Comparison of ENCODE assay signal across 1 cellular context in the genomic region with DNA sequence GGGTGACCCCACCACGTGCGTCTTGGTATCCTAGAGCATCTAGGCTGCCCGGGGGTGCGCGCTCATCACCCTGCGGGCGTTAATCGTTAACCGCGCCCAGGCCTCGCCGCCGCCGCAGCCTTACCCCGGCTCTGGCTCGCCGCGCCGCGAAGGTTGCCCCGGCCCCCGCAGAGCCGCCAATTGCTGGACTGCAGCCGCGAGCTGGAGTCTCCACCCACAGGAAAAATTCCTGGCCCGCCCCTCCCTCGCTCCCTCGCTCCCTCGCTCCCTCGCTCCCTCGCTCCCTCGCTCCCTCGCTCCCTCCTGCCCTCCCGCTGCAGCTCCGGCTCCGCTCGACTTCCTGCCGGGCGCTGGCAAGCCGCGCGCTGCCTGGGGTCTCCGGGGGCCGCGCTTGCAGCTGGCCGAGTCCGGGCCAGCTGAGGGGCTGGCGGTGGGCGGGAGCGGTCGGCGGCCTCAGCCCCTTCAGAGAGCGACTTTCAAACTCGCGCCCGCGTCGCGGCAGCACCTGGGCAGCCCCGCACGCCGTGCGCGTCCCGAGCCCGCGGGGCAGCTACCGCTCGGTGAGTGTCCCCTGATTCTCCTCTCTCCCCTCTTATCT.
TF ChIP-seq lines count a peak whose summit lies in the region.

A gene (plus strand): TSS at position 280 of the 598 bp plus-strand sequence. CDS start 23,208 bp downstream, outside the sequence.

TF ChIP-seq in HepG2, 621 proteins besides CTCF, POLR2A, EP300 and RAD21 (continued from another document and continues in another):
- TF ChIP-seq, protein P1, sequence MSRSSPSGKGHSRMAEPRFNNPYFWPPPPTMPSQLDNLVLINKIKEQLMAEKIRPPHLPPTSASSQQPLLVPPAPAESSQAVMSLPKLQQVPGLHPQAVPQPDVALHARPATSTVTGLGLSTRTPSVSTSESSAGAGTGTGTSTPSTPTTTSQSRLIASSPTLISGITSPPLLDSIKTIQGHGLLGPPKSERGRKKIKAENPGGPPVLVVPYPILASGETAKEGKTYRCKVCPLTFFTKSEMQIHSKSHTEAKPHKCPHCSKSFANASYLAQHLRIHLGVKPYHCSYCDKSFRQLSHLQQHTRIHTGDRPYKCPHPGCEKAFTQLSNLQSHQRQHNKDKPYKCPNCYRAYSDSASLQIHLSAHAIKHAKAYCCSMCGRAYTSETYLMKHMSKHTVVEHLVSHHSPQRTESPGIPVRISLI (CRISPR knock-in tag; IDR thresholded peaks at IDR 0.05; ENCODE audit: borderline replicate concordance) = no peak
- TF ChIP-seq NFKB2 (CRISPR knock-in tag; IDR thresholded peaks at IDR 0.05; ENCODE audit: borderline replicate concordance) = 0 out of 2 replicates have a peak, but pooled peaks have one; percentile 55
- TF ChIP-seq BHLHE40 (IDR thresholded peaks at IDR 0.05; ENCODE audit: low read length) = peak; percentile 36; the same call in 1 of the 2 replicates
- peak; percentile 20 for TF ChIP-seq RBM39 (IDR thresholded peaks at IDR 0.05; ENCODE audit: low read depth, low read length, poor library complexity, severe bottlenecking)
- 0 out of 2 replicates have a peak, but pooled peaks have one; percentile 23 for TF ChIP-seq ZBTB7A (CRISPR knock-in tag; IDR thresholded peaks at IDR 0.05)
- TF ChIP-seq KMT2A (CRISPR knock-in tag; IDR thresholded peaks at IDR 0.05) = peak; percentile 44; the same call in 1 of the 2 replicates
- no peak for TF ChIP-seq ZNF605 (CRISPR knock-in tag; IDR thresholded peaks at IDR 0.05)
- TF ChIP-seq, protein P2, sequence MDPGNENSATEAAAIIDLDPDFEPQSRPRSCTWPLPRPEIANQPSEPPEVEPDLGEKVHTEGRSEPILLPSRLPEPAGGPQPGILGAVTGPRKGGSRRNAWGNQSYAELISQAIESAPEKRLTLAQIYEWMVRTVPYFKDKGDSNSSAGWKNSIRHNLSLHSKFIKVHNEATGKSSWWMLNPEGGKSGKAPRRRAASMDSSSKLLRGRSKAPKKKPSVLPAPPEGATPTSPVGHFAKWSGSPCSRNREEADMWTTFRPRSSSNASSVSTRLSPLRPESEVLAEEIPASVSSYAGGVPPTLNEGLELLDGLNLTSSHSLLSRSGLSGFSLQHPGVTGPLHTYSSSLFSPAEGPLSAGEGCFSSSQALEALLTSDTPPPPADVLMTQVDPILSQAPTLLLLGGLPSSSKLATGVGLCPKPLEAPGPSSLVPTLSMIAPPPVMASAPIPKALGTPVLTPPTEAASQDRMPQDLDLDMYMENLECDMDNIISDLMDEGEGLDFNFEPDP (CRISPR knock-in tag; conservative IDR thresholded peaks at IDR 0.05) = no peak
- TF ChIP-seq RELA (CRISPR knock-in tag; IDR thresholded peaks at IDR 0.05) = no peak
- TF ChIP-seq ETV6 (CRISPR knock-in tag; conservative IDR thresholded peaks at IDR 0.05) = peak; percentile 55; the same call in 1 of the 2 replicates
- TF ChIP-seq, protein P3, sequence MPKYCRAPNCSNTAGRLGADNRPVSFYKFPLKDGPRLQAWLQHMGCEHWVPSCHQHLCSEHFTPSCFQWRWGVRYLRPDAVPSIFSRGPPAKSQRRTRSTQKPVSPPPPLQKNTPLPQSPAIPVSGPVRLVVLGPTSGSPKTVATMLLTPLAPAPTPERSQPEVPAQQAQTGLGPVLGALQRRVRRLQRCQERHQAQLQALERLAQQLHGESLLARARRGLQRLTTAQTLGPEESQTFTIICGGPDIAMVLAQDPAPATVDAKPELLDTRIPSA (CRISPR knock-in tag; IDR thresholded peaks at IDR 0.05; ENCODE audit: borderline replicate concordance) = no peak
- no peak for TF ChIP-seq NFIC (IDR thresholded peaks at IDR 0.05; ENCODE audit: low read length)
- no peak for TF ChIP-seq SRSF1 (optimal IDR thresholded peaks at IDR 0.05; ENCODE audit: low read depth, low read length)
- TF ChIP-seq KMT2B (CRISPR knock-in tag; IDR thresholded peaks at IDR 0.05) = 0 out of 2 replicates have a peak, but pooled peaks have one; percentile 56
- TF ChIP-seq PAF1 (CRISPR knock-in tag; IDR thresholded peaks at IDR 0.05) = no peak
- TF ChIP-seq, protein P4, sequence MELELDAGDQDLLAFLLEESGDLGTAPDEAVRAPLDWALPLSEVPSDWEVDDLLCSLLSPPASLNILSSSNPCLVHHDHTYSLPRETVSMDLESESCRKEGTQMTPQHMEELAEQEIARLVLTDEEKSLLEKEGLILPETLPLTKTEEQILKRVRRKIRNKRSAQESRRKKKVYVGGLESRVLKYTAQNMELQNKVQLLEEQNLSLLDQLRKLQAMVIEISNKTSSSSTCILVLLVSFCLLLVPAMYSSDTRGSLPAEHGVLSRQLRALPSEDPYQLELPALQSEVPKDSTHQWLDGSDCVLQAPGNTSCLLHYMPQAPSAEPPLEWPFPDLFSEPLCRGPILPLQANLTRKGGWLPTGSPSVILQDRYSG (CRISPR knock-in tag; IDR thresholded peaks at IDR 0.05) = no peak
- TF ChIP-seq ESRRA (CRISPR knock-in tag; IDR thresholded peaks at IDR 0.05; ENCODE audit: low read depth) = no peak
- TF ChIP-seq HOXD1 (CRISPR knock-in tag; IDR thresholded peaks at IDR 0.05) = peak; percentile 66; the same call in 1 of the 2 replicates
- TF ChIP-seq JARID2 (CRISPR knock-in tag; IDR thresholded peaks at IDR 0.05; ENCODE audit: insufficient replicate concordance) = no peak
- TF ChIP-seq FOSL2 (CRISPR knock-in tag; IDR thresholded peaks at IDR 0.05) = no peak; the same call in 1 of the 2 replicates
- TF ChIP-seq CCDC6 (CRISPR knock-in tag; IDR thresholded peaks at IDR 0.05) = no peak; the same call in 1 of the 2 replicates
- TF ChIP-seq ZNF484 (CRISPR knock-in tag; IDR thresholded peaks at IDR 0.05; ENCODE audit: borderline replicate concordance, low read depth) = no peak
- TF ChIP-seq ATRX (CRISPR knock-in tag; IDR thresholded peaks at IDR 0.05; ENCODE audit: borderline replicate concordance) = no peak
- TF ChIP-seq, protein P5, sequence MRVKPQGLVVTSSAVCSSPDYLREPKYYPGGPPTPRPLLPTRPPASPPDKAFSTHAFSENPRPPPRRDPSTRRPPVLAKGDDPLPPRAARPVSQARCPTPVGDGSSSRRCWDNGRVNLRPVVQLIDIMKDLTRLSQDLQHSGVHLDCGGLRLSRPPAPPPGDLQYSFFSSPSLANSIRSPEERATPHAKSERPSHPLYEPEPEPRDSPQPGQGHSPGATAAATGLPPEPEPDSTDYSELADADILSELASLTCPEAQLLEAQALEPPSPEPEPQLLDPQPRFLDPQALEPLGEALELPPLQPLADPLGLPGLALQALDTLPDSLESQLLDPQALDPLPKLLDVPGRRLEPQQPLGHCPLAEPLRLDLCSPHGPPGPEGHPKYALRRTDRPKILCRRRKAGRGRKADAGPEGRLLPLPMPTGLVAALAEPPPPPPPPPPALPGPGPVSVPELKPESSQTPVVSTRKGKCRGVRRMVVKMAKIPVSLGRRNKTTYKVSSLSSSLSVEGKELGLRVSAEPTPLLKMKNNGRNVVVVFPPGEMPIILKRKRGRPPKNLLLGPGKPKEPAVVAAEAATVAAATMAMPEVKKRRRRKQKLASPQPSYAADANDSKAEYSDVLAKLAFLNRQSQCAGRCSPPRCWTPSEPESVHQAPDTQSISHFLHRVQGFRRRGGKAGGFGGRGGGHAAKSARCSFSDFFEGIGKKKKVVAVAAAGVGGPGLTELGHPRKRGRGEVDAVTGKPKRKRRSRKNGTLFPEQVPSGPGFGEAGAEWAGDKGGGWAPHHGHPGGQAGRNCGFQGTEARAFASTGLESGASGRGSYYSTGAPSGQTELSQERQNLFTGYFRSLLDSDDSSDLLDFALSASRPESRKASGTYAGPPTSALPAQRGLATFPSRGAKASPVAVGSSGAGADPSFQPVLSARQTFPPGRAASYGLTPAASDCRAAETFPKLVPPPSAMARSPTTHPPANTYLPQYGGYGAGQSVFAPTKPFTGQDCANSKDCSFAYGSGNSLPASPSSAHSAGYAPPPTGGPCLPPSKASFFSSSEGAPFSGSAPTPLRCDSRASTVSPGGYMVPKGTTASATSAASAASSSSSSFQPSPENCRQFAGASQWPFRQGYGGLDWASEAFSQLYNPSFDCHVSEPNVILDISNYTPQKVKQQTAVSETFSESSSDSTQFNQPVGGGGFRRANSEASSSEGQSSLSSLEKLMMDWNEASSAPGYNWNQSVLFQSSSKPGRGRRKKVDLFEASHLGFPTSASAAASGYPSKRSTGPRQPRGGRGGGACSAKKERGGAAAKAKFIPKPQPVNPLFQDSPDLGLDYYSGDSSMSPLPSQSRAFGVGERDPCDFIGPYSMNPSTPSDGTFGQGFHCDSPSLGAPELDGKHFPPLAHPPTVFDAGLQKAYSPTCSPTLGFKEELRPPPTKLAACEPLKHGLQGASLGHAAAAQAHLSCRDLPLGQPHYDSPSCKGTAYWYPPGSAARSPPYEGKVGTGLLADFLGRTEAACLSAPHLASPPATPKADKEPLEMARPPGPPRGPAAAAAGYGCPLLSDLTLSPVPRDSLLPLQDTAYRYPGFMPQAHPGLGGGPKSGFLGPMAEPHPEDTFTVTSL (CRISPR knock-in tag; IDR thresholded peaks at IDR 0.05; ENCODE audit: borderline replicate concordance) = no peak
- TF ChIP-seq, protein P6, sequence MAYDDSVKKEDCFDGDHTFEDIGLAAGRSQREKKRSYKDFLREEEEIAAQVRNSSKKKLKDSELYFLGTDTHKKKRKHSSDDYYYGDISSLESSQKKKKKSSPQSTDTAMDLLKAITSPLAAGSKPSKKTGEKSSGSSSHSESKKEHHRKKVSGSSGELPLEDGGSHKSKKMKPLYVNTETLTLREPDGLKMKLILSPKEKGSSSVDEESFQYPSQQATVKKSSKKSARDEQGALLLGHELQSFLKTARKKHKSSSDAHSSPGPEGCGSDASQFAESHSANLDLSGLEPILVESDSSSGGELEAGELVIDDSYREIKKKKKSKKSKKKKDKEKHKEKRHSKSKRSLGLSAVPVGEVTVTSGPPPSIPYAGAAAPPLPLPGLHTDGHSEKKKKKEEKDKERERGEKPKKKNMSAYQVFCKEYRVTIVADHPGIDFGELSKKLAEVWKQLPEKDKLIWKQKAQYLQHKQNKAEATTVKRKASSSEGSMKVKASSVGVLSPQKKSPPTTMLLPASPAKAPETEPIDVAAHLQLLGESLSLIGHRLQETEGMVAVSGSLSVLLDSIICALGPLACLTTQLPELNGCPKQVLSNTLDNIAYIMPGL (CRISPR knock-in tag; IDR thresholded peaks at IDR 0.05; ENCODE audit: borderline replicate concordance in 1 of 2, low read depth in 1 of 2) = peak in 1 of 2 experiments; percentile 55; a peak in 1 of 4 replicates
- TF ChIP-seq ELF3 (CRISPR knock-in tag; IDR thresholded peaks at IDR 0.05) = no peak
- TF ChIP-seq NCOA5 (CRISPR knock-in tag; IDR thresholded peaks at IDR 0.05) = no peak
- no peak for TF ChIP-seq RFXANK (CRISPR knock-in tag; IDR thresholded peaks at IDR 0.05)
- no peak for TF ChIP-seq SRSF4 (IDR thresholded peaks at IDR 0.05; ENCODE audit: low read depth, low read length, poor library complexity, severe bottlenecking)
- TF ChIP-seq POLR2AphosphoS5 (IDR thresholded peaks at IDR 0.05; ENCODE audit: low read depth, low read length) = no peak
- TF ChIP-seq IKZF1 (IDR thresholded peaks at IDR 0.05) = no peak
- no peak for TF ChIP-seq ZMAT3 (CRISPR knock-in tag; conservative IDR thresholded peaks at IDR 0.05)
- no peak for TF ChIP-seq SIX1 (CRISPR knock-in tag; IDR thresholded peaks at IDR 0.05; ENCODE audit: borderline replicate concordance)
- TF ChIP-seq, protein P7, sequence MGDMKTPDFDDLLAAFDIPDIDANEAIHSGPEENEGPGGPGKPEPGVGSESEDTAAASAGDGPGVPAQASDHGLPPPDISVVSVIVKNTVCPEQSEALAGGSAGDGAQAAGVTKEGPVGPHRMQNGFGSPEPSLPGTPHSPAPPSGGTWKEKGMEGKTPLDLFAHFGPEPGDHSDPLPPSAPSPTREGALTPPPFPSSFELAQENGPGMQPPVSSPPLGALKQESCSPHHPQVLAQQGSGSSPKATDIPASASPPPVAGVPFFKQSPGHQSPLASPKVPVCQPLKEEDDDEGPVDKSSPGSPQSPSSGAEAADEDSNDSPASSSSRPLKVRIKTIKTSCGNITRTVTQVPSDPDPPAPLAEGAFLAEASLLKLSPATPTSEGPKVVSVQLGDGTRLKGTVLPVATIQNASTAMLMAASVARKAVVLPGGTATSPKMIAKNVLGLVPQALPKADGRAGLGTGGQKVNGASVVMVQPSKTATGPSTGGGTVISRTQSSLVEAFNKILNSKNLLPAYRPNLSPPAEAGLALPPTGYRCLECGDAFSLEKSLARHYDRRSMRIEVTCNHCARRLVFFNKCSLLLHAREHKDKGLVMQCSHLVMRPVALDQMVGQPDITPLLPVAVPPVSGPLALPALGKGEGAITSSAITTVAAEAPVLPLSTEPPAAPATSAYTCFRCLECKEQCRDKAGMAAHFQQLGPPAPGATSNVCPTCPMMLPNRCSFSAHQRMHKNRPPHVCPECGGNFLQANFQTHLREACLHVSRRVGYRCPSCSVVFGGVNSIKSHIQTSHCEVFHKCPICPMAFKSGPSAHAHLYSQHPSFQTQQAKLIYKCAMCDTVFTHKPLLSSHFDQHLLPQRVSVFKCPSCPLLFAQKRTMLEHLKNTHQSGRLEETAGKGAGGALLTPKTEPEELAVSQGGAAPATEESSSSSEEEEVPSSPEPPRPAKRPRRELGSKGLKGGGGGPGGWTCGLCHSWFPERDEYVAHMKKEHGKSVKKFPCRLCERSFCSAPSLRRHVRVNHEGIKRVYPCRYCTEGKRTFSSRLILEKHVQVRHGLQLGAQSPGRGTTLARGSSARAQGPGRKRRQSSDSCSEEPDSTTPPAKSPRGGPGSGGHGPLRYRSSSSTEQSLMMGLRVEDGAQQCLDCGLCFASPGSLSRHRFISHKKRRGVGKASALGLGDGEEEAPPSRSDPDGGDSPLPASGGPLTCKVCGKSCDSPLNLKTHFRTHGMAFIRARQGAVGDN (CRISPR knock-in tag; IDR thresholded peaks at IDR 0.05) = peak; percentile 86
- no peak for TF ChIP-seq ZNF3 (CRISPR knock-in tag; IDR thresholded peaks at IDR 0.05)
- TF ChIP-seq, protein P8, sequence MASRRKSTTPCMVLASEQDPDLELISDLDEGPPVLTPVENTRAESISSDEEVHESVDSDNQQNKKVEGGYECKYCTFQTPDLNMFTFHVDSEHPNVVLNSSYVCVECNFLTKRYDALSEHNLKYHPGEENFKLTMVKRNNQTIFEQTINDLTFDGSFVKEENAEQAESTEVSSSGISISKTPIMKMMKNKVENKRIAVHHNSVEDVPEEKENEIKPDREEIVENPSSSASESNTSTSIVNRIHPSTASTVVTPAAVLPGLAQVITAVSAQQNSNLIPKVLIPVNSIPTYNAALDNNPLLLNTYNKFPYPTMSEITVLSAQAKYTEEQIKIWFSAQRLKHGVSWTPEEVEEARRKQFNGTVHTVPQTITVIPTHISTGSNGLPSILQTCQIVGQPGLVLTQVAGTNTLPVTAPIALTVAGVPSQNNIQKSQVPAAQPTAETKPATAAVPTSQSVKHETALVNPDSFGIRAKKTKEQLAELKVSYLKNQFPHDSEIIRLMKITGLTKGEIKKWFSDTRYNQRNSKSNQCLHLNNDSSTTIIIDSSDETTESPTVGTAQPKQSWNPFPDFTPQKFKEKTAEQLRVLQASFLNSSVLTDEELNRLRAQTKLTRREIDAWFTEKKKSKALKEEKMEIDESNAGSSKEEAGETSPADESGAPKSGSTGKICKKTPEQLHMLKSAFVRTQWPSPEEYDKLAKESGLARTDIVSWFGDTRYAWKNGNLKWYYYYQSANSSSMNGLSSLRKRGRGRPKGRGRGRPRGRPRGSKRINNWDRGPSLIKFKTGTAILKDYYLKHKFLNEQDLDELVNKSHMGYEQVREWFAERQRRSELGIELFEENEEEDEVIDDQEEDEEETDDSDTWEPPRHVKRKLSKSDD (CRISPR knock-in tag; IDR thresholded peaks at IDR 0.05; ENCODE audit: low read depth) = no peak
- TF ChIP-seq ZNF510 (CRISPR knock-in tag; IDR thresholded peaks at IDR 0.05; ENCODE audit: low read depth) = no peak
- no peak for TF ChIP-seq MEF2D (CRISPR knock-in tag; IDR thresholded peaks at IDR 0.05)
- TF ChIP-seq ZFP37 (CRISPR knock-in tag; IDR thresholded peaks at IDR 0.05; ENCODE audit: borderline replicate concordance) = no peak
- TF ChIP-seq IRF2 (CRISPR knock-in tag; IDR thresholded peaks at IDR 0.05) = no peak; the same call in 1 of the 2 replicates
- no peak for TF ChIP-seq IRX3 (CRISPR knock-in tag; IDR thresholded peaks at IDR 0.05; ENCODE audit: borderline replicate concordance, low read depth)
- no peak for TF ChIP-seq ZNF660 (CRISPR knock-in tag; IDR thresholded peaks at IDR 0.05; ENCODE audit: borderline replicate concordance, low read depth)
- no peak for TF ChIP-seq NPAS2 (CRISPR knock-in tag; IDR thresholded peaks at IDR 0.05; ENCODE audit: borderline replicate concordance)
